Comparison of ENCODE assay signal across 9 cellular contexts in genomic region chr13:35349673-35350278, GRCh38.
DNase-seq lines count a peak whose midpoint lies in the region; ATAC-seq, FAIRE-seq and TF ChIP-seq lines count a peak whose summit lies in the region.
"Had no signal": no experiment of that assay in that cellular context is flagged by ENCODE, and none has a peak within 500 bp of the region (broad histone marks: within the 10 kb centered on the region; RNA-seq: fewer than 3 reads in every experiment).

No MANE protein-coding gene starts in this region.

- H3K4me1 ChIP-seq in A549, result peaks cover 11% of the 10 kb centered on the region; the same call in 2 of the 3 replicates
- no peaks in the 10 kb centered on the region for H3K4me1 ChIP-seq in CD4-positive, alpha-beta memory T cell (ENCODE audit: insufficient read depth, low read length)

- no peaks in the 10 kb centered on the region for H3K9me3 ChIP-seq in A549
- no peaks in the 10 kb centered on the region for H3K9me3 ChIP-seq in CD4-positive, alpha-beta memory T cell (ENCODE audit: control insufficient read depth in 1 of 2, low read length in 2 of 2)

- peak overlapping the region; percentile 48 for H3K4me2 ChIP-seq in A549

- H3K4me1 Mint-ChIP-seq in CD4-positive, alpha-beta memory T cell, result no peaks in the 10 kb centered on the region

- POLR2A ChIA-PET in A549 (lab: Yijun Ruan, JAX), result no interaction called here
- POLR2A ChIA-PET in CD4-positive, alpha-beta memory T cell (lab: Charles Lee; ENCODE audit: partially characterized antibody), result no interaction called here

- H3K4me3 Mint-ChIP-seq in CD4-positive, alpha-beta memory T cell, result no peak overlapping the region

- peaks cover 0 to 4% (median 0%) of the 10 kb centered on the region in 8 donors for H3K9me3 Mint-ChIP-seq in CD4-positive, alpha-beta memory T cell

- TF ChIP-seq RAD21 in A549 (conservative IDR thresholded peaks at IDR 0.05 in 1 of 2, IDR thresholded peaks at IDR 0.05 in 1 of 2), result no peak

- CTCF ChIA-PET in A549 (lab: Yijun Ruan, JAX), result no interaction called here
- CTCF ChIA-PET in CD4-positive, alpha-beta memory T cell (lab: Charles Lee; ENCODE audit: partially characterized antibody), result no interaction called here

- no peak for TF ChIP-seq POLR2A in A549 (IDR thresholded peaks at IDR 0.05; ENCODE audit: low read length)

- H3K36me3 Mint-ChIP-seq in CD4-positive, alpha-beta memory T cell, result no peaks in the 10 kb centered on the region

- H3K27ac Mint-ChIP-seq in CD4-positive, alpha-beta memory T cell, result no peak overlapping the region

- TF ChIP-seq CTCF in A549 (IDR thresholded peaks at IDR 0.05), result no peak
- no peak for TF ChIP-seq CTCF in GM20000 (IDR thresholded peaks at IDR 0.05; ENCODE audit: extremely low read depth, missing control alignments)

- no peaks in the 10 kb centered on the region for H3K27me3 Mint-ChIP-seq in CD4-positive, alpha-beta memory T cell

- DNase-seq in A549 (ENCODE audit: low read depth in 1 of 2, low spot score in 1 of 2) (peak; percentile 0 to 22), GM20000 (ENCODE audit: low spot score) (peak; percentile 6), HT1080 (ENCODE audit: low read depth) (peak; percentile 14), glomerular visceral epithelial cell (ENCODE audit: extremely low spot score) (peak; percentile 8), RPMI8226 (no peak), NCI-H2029 (lab: John Stamatoyannopoulos, UW) (no peak)
- no peak for DNase-seq in activated naive CD4-positive, alpha-beta T cell treated with anti-CD3 and anti-CD28 coated beads, Interleukin-2, amount 50 U/mL, for 16 hours
- no peak for DNase-seq in CD4-positive, alpha-beta memory T cell
- DNase-seq: activated gamma-delta T cell treated with Interleukin-2 at 50 U/mL for 16 hours had no signal

- intact Hi-C loops in CD4-positive, alpha-beta memory T cell (cut with micrococcal nuclease), result no loop called here

- no peak for TF ChIP-seq EP300 in A549 (IDR thresholded peaks at IDR 0.05)

- no peak overlapping the region for H3K4me3 ChIP-seq in A549
- no peak overlapping the region for H3K4me3 ChIP-seq in CD4-positive, alpha-beta memory T cell (ENCODE audit: low read length in 2 of 2)

- no peak for FAIRE-seq in A549 (lab: Jason Lieb, UNC)

- no peak for ATAC-seq in A549

- no peak overlapping the region for H3K27ac ChIP-seq in A549
- H3K27ac ChIP-seq in CD4-positive, alpha-beta memory T cell (ENCODE audit: low read depth, low read length), result no peak overlapping the region

- no peaks in the 10 kb centered on the region for H3K27me3 ChIP-seq in CD4-positive, alpha-beta memory T cell (ENCODE audit: insufficient read depth, low read length)

- no peaks in the 10 kb centered on the region for H3K36me3 ChIP-seq in CD4-positive, alpha-beta memory T cell (ENCODE audit: insufficient read depth, low read length)

- WGBS in A549 (ENCODE audit: missing lambda C conversion rate), result 64% methylated on average over 5 of the region's 5 CpGs

TF ChIP-seq in A549, 52 proteins besides CTCF, POLR2A, EP300 and RAD21:
- no peak for TF ChIP-seq PHF8 (IDR thresholded peaks at IDR 0.05; ENCODE audit: borderline replicate concordance, low read depth)
- no peak for TF ChIP-seq FOSL2 (IDR thresholded peaks at IDR 0.05)
- TF ChIP-seq FOSL2 (CRISPR knock-in tag; IDR thresholded peaks at IDR 0.05), result peak; percentile 41
- TF ChIP-seq NR3C1 (IDR thresholded peaks at IDR 0.05), result no peak
- TF ChIP-seq PBX3 (IDR thresholded peaks at IDR 0.05), result no peak
- TF ChIP-seq CBX2 (IDR thresholded peaks at IDR 0.05; ENCODE audit: borderline replicate concordance, low read depth), result no peak

Comparison
In these comparisons a context has a peak if more than half of its experiments do, and no peak if none do; other contexts are left out.
1. DNase-seq: peak in A549 (2 of 2), GM20000 (single experiment), HT1080 (single experiment) and glomerular visceral epithelial cell (single experiment); none in RPMI8226 (single experiment), activated naive CD4-positive, alpha-beta T cell treated with anti-CD3 and anti-CD28 coated beads, Interleukin-2, amount 50 U/mL, for 16 hours (single experiment), CD4-positive, alpha-beta memory T cell (0 of 5) and NCI-H2029 (single experiment).